8 cellular contexts compared by ENCODE assay signal in the genomic region with DNA sequence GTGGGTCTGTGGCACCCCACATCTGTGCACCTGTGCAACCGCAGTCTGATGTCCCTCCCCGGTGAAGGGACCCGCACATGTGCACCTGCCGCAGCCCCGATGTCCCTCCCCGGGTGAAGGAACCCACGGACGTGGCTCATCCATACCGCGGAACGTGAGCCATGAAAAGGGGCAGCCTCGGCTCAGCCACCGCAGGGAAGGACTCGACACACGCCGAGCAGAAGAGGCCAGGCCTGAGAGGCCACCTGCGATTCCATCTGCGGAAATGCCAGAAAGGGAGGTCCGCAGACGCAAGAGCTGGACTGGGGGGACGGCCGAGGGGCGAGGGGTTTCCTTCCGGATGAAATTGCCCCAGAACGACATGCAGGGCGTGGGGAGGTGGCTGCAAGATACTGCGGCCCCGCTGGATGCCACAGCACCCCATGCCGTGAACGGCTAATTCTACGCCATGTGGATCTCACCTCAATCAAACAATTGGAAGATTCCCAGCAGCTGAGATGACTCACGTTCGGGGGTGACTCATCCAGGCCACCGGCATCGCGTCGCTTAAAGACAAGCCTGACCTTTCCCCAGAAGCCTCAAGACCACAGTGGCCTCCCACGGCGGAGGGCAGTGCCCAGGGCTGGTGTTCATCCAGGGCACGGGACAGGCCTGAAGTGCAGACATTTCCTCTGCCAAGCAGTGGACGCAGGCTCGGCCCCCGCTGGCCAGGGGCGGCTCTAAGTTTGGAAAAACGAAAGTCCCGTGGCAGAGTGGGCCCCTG. TPM values are rescaled to one million over a fixed set of nuclear protein-coding genes. Genes with fewer than 3 reads are reported as not detected.
DNase-seq lines count a peak whose midpoint lies in the region; ATAC-seq and TF ChIP-seq lines count a peak whose summit lies in the region.

No MANE protein-coding gene starts in this region.

- DNase-seq in BJ (ENCODE audit: low read depth) = peak; percentile 15
- DNase-seq in OCI-M1 (lab: John Stamatoyannopoulos, UW) = peak; percentile 67
- peak; percentile 46 to 61 for DNase-seq in activated T-helper 1 cell treated with anti-CD3 and anti-CD28 coated beads, Interleukin-2, amount 50 U/mL, for 16 hours (ENCODE audit: low read depth in 1 of 2, low spot score in 1 of 2)
- DNase-seq in head of caudate nucleus = peak in 37 of 42 donors; percentile 41 to 88 (median 70)
- DNase-seq in stimulated activated CD8-positive, alpha-beta memory T cell treated with anti-CD3 and anti-CD28 coated beads, Interleukin-15, amount 100 ng/mL, for 24 hours (ENCODE audit: low read depth) = peak; percentile 32
- no peak for DNase-seq in right atrium auricular region (ENCODE audit: low spot score)
- DNase-seq in inferior parietal cortex (ENCODE audit: extremely low spot score) = no peak

- H3K36me3 ChIP-seq in BJ (ENCODE audit: control insufficient read depth, insufficient read depth, low read length) = no peaks in the 10 kb centered on the region
- no peaks in the 10 kb centered on the region for H3K36me3 ChIP-seq in right atrium auricular region

- H3K4me1 ChIP-seq in right atrium auricular region = no peaks in the 10 kb centered on the region

- no peaks in the 10 kb centered on the region for H3K9me3 ChIP-seq in right atrium auricular region

- no peak for ATAC-seq in GM19397 (IDR thresholded peaks at IDR 0.05; ENCODE audit: unreplicated experiment)

- no peak overlapping the region for H3K27ac ChIP-seq in right atrium auricular region

- CTCF ChIA-PET in BJ (lab: Yijun Ruan, JAX) = no interaction called here

- H3K4me3 ChIP-seq in BJ (ENCODE audit: low read depth, low read length) = no peak overlapping the region
- H3K4me3 ChIP-seq in right atrium auricular region = no peak overlapping the region

- no peak for TF ChIP-seq CTCF in BJ (IDR thresholded peaks at IDR 0.05; ENCODE audit: insufficient read depth, low read depth, low read length)
- TF ChIP-seq CTCF in right atrium auricular region (IDR thresholded peaks at IDR 0.05) = no peak

- POLR2A ChIA-PET in BJ (lab: Charles Lee) = no interaction called here

- no peaks in the 10 kb centered on the region; the same call in 1 of the 2 replicates for H3K27me3 ChIP-seq in BJ (ENCODE audit: control insufficient read depth, insufficient read depth, low read length)
- no peaks in the 10 kb centered on the region for H3K27me3 ChIP-seq in right atrium auricular region

- intact Hi-C loops in head of caudate nucleus (cut with DNase I) = no loop called here

RNA-seq across cellular contexts. Expression of gene SOX8, which starts 21.0 kb away (rescaled TPM):
- 0.04 TPM in 2 replicates for polyA plus RNA-seq in BJ (2011; rRNA removed)
- polyA minus RNA-seq in BJ (2011; rRNA and poly(A)+ RNA removed) = not detected in 2 replicates
- total RNA-seq in right atrium auricular region = 1 to 10 TPM; 1.0 to 1.6 TPM

RNA-seq across cellular contexts. Expression of gene LMF1, which starts 31.8 kb away (rescaled TPM):
- polyA plus RNA-seq in BJ (2011; rRNA removed) = 14.8 and 28.9 TPM in 2 replicates
- 19.4 and 34.8 TPM in 2 replicates for polyA minus RNA-seq in BJ (2011; rRNA and poly(A)+ RNA removed)
- total RNA-seq in right atrium auricular region = 10 to 100 TPM; 11.9 to 14.1 TPM

Comparison
In these comparisons a context has a peak if more than half of its experiments do, and no peak if none do; other contexts are left out.
1. DNase-seq: peak in BJ (single experiment), OCI-M1 (single experiment), activated T-helper 1 cell treated with anti-CD3 and anti-CD28 coated beads, Interleukin-2, amount 50 U/mL, for 16 hours (2 of 2), head of caudate nucleus (37 of 42) and stimulated activated CD8-positive, alpha-beta memory T cell treated with anti-CD3 and anti-CD28 coated beads, Interleukin-15, amount 100 ng/mL, for 24 hours (single experiment); none in right atrium auricular region (single experiment) and inferior parietal cortex (single experiment).